Comparison of ENCODE assay signal across 17 cellular contexts in genomic region chr11:119716475-119717057, GRCh38. TPM values are rescaled to one million over a fixed set of nuclear protein-coding genes. Genes with fewer than 3 reads are reported as not detected.
A peak's percentile ranks its signal among the peaks of the same experiment; 100 is the strongest.
DNase-seq lines count a peak whose midpoint lies in the region; ATAC-seq and TF ChIP-seq lines count a peak whose summit lies in the region.
"Had no signal": no experiment of that assay in that cellular context is flagged by ENCODE, and none has a peak within 500 bp of the region (broad histone marks: within the 10 kb centered on the region; RNA-seq: fewer than 3 reads in every experiment).

No MANE protein-coding gene starts in this region.

- WGBS in esophagus squamous epithelium, 2 donors: 86 to 92% methylated on average over 16 to 19 of the region's 19 CpGs

- peaks cover 96% of the 10 kb centered on the region for H3K79me2 ChIP-seq in GM23338 (replicated peaks; ENCODE audit: insufficient read depth)

- H3K4me1 ChIP-seq in GM23338 (ENCODE audit: insufficient read depth) (peaks cover 43% of the 10 kb centered on the region), esophagus squamous epithelium (peaks cover 22 to 100% (median 31%) of the 10 kb centered on the region in 3 donors)

- POLR2A ChIA-PET in RWPE1 (lab: Yijun Ruan, JAX; ENCODE audit: low non-redundant PET): no interaction called here

- H3F3A ChIP-seq in GM23338 (replicated peaks; ENCODE audit: low read depth): no peaks in the 10 kb centered on the region

- no peaks in the 10 kb centered on the region for H3K9me2 ChIP-seq in GM23338 (ENCODE audit: insufficient read depth)

- H3K4me1 Mint-ChIP-seq in GM23338: peaks cover 88% of the 10 kb centered on the region
- H3K4me1 Mint-ChIP-seq: B cell; CD4-positive, CD25-positive, alpha-beta regulatory T cell had no signal

- no peak for TF ChIP-seq POLR2A in esophagus squamous epithelium (IDR thresholded peaks at IDR 0.05)

- no peaks in the 10 kb centered on the region for H3K36me3 ChIP-seq in GM23338 (ENCODE audit: insufficient read depth)
- H3K36me3 ChIP-seq in esophagus squamous epithelium: peaks cover 0 to 49% (median 0%) of the 10 kb centered on the region in 3 donors

- no peak overlapping the region for H3K27ac Mint-ChIP-seq in GM23338
- H3K27ac Mint-ChIP-seq: B cell; CD4-positive, CD25-positive, alpha-beta regulatory T cell had no signal

- no peaks in the 10 kb centered on the region for H3K9me3 Mint-ChIP-seq in GM23338
- H3K9me3 Mint-ChIP-seq: CD4-positive, CD25-positive, alpha-beta regulatory T cell had no signal

- H3K4me3 ChIP-seq in GM23338 (no peak overlapping the region), esophagus squamous epithelium (no peak overlapping the region)

- peak overlapping the region; percentile 20; the same call in 1 of the 2 replicates for H3K4me2 ChIP-seq in GM23338

- no peak overlapping the region for H2AFZ ChIP-seq in GM23338

- intact Hi-C loops in esophagus squamous epithelium (cut with DNase I): no loop called here

- H3K27ac ChIP-seq in GM23338 (ENCODE audit: low read depth) (no peak overlapping the region), RWPE1 (peak overlapping the region; percentile 44), esophagus squamous epithelium (peak overlapping the region; percentile 4 to 84 (median 28))

- H3K4me3 Mint-ChIP-seq in GM23338: no peak overlapping the region
- H3K4me3 Mint-ChIP-seq: B cell; CD4-positive, CD25-positive, alpha-beta regulatory T cell had no signal

- TF ChIP-seq CTCF in GM23338 (conservative IDR thresholded peaks at IDR 0.05; ENCODE audit: low read depth in 2 of 2) (peak; percentile 7 to 29; a peak in 2 of 4 replicates), RWPE1 (conservative IDR thresholded peaks at IDR 0.05; ENCODE audit: low read depth) (no peak), esophagus squamous epithelium (IDR thresholded peaks at IDR 0.05) (no peak)

- no peak for ATAC-seq in GM23338
- ATAC-seq in HG02970 (IDR thresholded peaks at IDR 0.05; ENCODE audit: low FRiP score, unreplicated experiment): no peak
- ATAC-seq in GM18861 (IDR thresholded peaks at IDR 0.05; ENCODE audit: unreplicated experiment): no peak
- ATAC-seq: Panc1 had no signal

- H3K9me3 ChIP-seq in esophagus squamous epithelium: no peaks in the 10 kb centered on the region

- CTCF ChIA-PET in RWPE1 (lab: Yijun Ruan, JAX): interaction anchor here (0.5 to 1.1 kb wide), 2 partner anchors 13 to 419 kb away, joined by 4 to 5 read pairs; partner anchors contain the start of gene NECTIN1

- H3K36me3 Mint-ChIP-seq in GM23338 (ENCODE audit: low read depth): peaks cover 15% of the 10 kb centered on the region
- H3K36me3 Mint-ChIP-seq: CD4-positive, CD25-positive, alpha-beta regulatory T cell had no signal

- no peaks in the 10 kb centered on the region for H3K27me3 ChIP-seq in GM23338 (ENCODE audit: insufficient read depth)
- H3K27me3 ChIP-seq in esophagus squamous epithelium: no peaks in the 10 kb centered on the region

- peaks cover 17% of the 10 kb centered on the region for H3K27me3 Mint-ChIP-seq in GM23338 (ENCODE audit: insufficient read depth, low read depth, poor library complexity)
- H3K27me3 Mint-ChIP-seq: CD4-positive, CD25-positive, alpha-beta regulatory T cell had no signal

- DNase-seq in GM23338 (ENCODE audit: low spot score) (no peak), RWPE1 (ENCODE audit: low spot score) (no peak), esophagus squamous epithelium (lab: John Stamatoyannopoulos, UW) (no peak), retina (peak; percentile 58), DMS153 treated with DMSO at 0.1 percent for 48 hours (lab: John Stamatoyannopoulos, UW; ENCODE audit: unreplicated experiment) (no peak)
- DNase-seq: ACHN; CD4-positive, CD25-positive, alpha-beta regulatory T cell; DMS53; Karpas-422; MM.1S; NCI-H1105; NCI-H1694; Right ventricle myocardium superior had no signal

- H4K20me1 ChIP-seq in GM23338 (replicated peaks; ENCODE audit: insufficient read depth): peaks cover 84% of the 10 kb centered on the region

TF ChIP-seq in GM23338, 12 proteins besides CTCF, POLR2A, EP300 and RAD21 (continues in another document):
- TF ChIP-seq JUNB (IDR thresholded peaks at IDR 0.05; ENCODE audit: unreplicated experiment) (no peak), EZH2 (IDR thresholded peaks at IDR 0.05; ENCODE audit: low read depth, unreplicated experiment) (no peak), ZNF114 (CRISPR knock-in tag; IDR thresholded peaks at IDR 0.05) (no peak), ETS1 (IDR thresholded peaks at IDR 0.05) (no peak), EZH2phosphoT487 (IDR thresholded peaks at IDR 0.05; ENCODE audit: unreplicated experiment) (no peak), NANOG (IDR thresholded peaks at IDR 0.05; ENCODE audit: borderline replicate concordance) (no peak), ZNF331 (CRISPR knock-in tag; IDR thresholded peaks at IDR 0.05; ENCODE audit: low read depth) (no peak), CREB1 (CRISPR knock-in tag; IDR thresholded peaks at IDR 0.05; ENCODE audit: low read depth) (no peak), REST (IDR thresholded peaks at IDR 0.05; ENCODE audit: unreplicated experiment) (no peak)

RNA-seq across cellular contexts. Expression of gene NECTIN1, which starts 12.4 kb away (rescaled TPM):
- total RNA-seq in GM23338 (2014; rRNA removed; shearing (Covaris generic)): 48.4 and 56.3 TPM in 2 replicates
- 18.7 and 19.9 TPM in 2 replicates for polyA plus RNA-seq in GM23338 (2016; fragmentation: Nextera tagmentation; extraction: Ambion mirVana)
- total RNA-seq in esophagus squamous epithelium: 100 to 1,000 TPM in 2 of 4 donors, 10 to 100 TPM in 2; 72.5 to 163 (median 117) TPM

Comparison
In these comparisons a context has a peak if more than half of its experiments do, and no peak if none do; other contexts are left out.
1. CTCF ChIP-seq: peak in GM23338 (2 of 2); none in RWPE1 (single experiment) and esophagus squamous epithelium (0 of 6).